1 cellular context compared by ENCODE assay signal in the genomic region with DNA sequence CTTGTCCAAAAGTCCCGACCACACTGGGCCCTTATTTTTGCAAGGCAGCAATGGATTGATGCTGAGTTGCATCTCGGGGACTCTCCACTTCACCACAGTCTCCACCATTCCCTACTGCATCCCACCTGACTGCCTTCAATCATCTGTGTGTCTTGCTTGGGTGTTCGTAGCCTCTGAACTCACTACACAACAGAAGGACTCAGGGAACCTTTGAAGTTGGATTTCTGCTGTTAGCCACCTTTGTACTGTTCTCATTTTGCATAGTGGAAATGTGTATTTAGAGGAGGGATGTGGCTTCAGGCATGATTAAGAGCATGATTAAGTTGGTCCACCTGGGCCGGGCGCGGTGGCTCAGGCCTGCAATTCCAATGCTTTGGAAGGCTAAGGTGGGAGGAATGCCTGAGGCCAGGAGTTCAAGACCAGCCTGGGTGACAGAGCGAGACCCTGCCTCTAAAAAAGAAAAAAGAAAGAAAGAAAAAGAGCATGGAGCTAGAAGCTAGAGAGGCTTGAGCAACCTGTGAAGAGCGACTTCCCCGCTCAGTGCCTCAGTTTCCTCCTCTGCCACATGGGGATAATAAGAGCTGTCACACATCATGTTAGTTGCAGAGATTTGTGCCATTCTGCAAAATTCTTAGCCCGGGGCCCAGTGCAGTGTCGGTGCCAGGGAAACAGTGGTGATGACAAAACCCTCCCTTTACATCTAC.
TF ChIP-seq lines count a peak whose summit lies in the region.

No MANE protein-coding gene starts in this region.

TF ChIP-seq in HepG2, 621 proteins besides CTCF, POLR2A, EP300 and RAD21 (continued from another document):
- TF ChIP-seq, protein P1, sequence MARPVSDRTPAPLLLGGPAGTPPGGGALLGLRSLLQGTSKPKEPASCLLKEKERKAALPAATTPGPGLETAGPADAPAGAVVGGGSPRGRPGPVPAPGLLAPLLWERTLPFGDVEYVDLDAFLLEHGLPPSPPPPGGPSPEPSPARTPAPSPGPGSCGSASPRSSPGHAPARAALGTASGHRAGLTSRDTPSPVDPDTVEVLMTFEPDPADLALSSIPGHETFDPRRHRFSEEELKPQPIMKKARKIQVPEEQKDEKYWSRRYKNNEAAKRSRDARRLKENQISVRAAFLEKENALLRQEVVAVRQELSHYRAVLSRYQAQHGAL (CRISPR knock-in tag; IDR thresholded peaks at IDR 0.05; ENCODE audit: not compliant biosample characterization) = no peak
- TF ChIP-seq FIP1L1 (IDR thresholded peaks at IDR 0.05; ENCODE audit: borderline replicate concordance, insufficient read depth, low read depth, low read length) (0 out of 2 replicates have a peak, but pooled peaks have one; percentile 92), HOXA7 (CRISPR knock-in tag; IDR thresholded peaks at IDR 0.05) (no peak), NR2F1 (CRISPR knock-in tag; IDR thresholded peaks at IDR 0.05) (peak; percentile 74 to 83), PPARG (CRISPR knock-in tag; conservative IDR thresholded peaks at IDR 0.05) (peak; percentile 89)
- TF ChIP-seq, protein P2, sequence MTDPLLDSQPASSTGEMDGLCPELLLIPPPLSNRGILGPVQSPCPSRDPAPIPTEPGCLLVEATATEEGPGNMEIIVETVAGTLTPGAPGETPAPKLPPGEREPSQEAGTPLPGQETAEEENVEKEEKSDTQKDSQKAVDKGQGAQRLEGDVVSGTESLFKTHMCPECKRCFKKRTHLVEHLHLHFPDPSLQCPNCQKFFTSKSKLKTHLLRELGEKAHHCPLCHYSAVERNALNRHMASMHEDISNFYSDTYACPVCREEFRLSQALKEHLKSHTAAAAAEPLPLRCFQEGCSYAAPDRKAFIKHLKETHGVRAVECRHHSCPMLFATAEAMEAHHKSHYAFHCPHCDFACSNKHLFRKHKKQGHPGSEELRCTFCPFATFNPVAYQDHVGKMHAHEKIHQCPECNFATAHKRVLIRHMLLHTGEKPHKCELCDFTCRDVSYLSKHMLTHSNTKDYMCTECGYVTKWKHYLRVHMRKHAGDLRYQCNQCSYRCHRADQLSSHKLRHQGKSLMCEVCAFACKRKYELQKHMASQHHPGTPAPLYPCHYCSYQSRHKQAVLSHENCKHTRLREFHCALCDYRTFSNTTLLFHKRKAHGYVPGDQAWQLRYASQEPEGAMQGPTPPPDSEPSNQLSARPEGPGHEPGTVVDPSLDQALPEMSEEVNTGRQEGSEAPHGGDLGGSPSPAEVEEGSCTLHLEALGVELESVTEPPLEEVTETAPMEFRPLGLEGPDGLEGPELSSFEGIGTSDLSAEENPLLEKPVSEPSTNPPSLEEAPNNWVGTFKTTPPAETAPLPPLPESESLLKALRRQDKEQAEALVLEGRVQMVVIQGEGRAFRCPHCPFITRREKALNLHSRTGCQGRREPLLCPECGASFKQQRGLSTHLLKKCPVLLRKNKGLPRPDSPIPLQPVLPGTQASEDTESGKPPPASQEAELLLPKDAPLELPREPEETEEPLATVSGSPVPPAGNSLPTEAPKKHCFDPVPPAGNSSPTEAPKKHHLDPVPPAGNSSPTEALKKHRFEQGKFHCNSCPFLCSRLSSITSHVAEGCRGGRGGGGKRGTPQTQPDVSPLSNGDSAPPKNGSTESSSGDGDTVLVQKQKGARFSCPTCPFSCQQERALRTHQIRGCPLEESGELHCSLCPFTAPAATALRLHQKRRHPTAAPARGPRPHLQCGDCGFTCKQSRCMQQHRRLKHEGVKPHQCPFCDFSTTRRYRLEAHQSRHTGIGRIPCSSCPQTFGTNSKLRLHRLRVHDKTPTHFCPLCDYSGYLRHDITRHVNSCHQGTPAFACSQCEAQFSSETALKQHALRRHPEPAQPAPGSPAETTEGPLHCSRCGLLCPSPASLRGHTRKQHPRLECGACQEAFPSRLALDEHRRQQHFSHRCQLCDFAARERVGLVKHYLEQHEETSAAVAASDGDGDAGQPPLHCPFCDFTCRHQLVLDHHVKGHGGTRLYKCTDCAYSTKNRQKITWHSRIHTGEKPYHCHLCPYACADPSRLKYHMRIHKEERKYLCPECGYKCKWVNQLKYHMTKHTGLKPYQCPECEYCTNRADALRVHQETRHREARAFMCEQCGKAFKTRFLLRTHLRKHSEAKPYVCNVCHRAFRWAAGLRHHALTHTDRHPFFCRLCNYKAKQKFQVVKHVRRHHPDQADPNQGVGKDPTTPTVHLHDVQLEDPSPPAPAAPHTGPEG (CRISPR knock-in tag; IDR thresholded peaks at IDR 0.05) = no peak; the same call in 1 of the 2 replicates
